In the genomic region with DNA sequence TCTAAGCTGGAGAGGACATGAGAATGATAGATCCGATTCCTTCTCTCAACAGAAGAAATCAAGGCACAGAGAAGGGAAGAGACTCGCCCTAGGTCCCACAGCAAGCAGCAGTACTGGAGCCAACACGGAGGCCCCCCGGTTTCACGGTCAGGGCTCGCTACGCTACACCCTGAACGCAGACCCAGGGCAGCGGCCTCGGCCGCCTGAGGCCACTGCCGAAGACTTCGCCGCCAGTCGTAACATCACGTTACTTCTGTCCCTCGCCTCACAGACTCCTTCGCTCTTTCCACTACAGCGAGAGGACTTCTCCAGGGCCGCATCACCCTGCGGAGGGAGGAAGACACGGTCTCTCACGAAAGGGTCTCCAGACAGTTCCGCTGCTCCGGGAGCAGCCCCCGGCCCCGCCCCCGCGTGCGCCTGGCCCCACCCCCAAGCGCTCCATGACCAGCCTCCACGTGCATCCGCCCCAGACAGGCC, we compare ENCODE assay signal across 8 cellular contexts. TPM values are rescaled to one million over a fixed set of nuclear protein-coding genes. Genes with fewer than 3 reads are reported as not detected.
A peak's percentile ranks its signal among the peaks of the same experiment; 100 is the strongest.
DNase-seq lines count a peak whose midpoint lies in the region; ATAC-seq and TF ChIP-seq lines count a peak whose summit lies in the region.

No MANE protein-coding gene starts in this region.

- ATAC-seq in GM19328 (IDR thresholded peaks at IDR 0.05; ENCODE audit: unreplicated experiment) (peak; percentile 9), HG03108 (IDR thresholded peaks at IDR 0.05; ENCODE audit: unreplicated experiment) (peak; percentile 5)

- H3K9me3 ChIP-seq in adipocyte (ENCODE audit: control insufficient read depth, low read length) (no peaks in the 10 kb centered on the region), liver (ENCODE audit: control insufficient read depth in 4 of 4, low read length in 3 of 4) (no peaks in the 10 kb centered on the region)

- WGBS in liver: 5% methylated on average over 33 of the region's 33 CpGs

- peaks cover 10% of the 10 kb centered on the region for H3K4me1 Mint-ChIP-seq in type B pancreatic cell (ENCODE audit: unreplicated experiment)

- H3K27me3 ChIP-seq in adipocyte (replicated peaks; ENCODE audit: control insufficient read depth, insufficient read depth, low read length) (no peaks in the 10 kb centered on the region), liver (ENCODE audit: control insufficient read depth in 4 of 4, insufficient read depth in 4 of 4, low read length in 3 of 4) (no peaks in the 10 kb centered on the region)

- peaks cover 13% of the 10 kb centered on the region for H3K4me1 ChIP-seq in adipocyte (ENCODE audit: control insufficient read depth, insufficient read depth, low read length)
- peaks cover 0 to 10% (median 5%) of the 10 kb centered on the region in 4 donors for H3K4me1 ChIP-seq in liver (ENCODE audit: control insufficient read depth in 4 of 4, insufficient read depth in 4 of 4, low read length in 3 of 4)

- H3K36me3 ChIP-seq in adipocyte (ENCODE audit: control insufficient read depth, insufficient read depth, low read length, severe bottlenecking) (no peaks in the 10 kb centered on the region), liver (ENCODE audit: control insufficient read depth in 4 of 4, insufficient read depth in 3 of 4, low read depth in 1 of 4, low read length in 3 of 4) (no peaks in the 10 kb centered on the region)

- H3K36me3 Mint-ChIP-seq in type B pancreatic cell: no peaks in the 10 kb centered on the region

- H3K4me3 ChIP-seq in adipocyte (ENCODE audit: low read length) (peak overlapping the region; percentile 87), liver (ENCODE audit: low read depth in 1 of 3, low read length in 3 of 3) (peak overlapping the region; percentile 70 to 77 (median 76))

- TF ChIP-seq RAD21 in liver (IDR thresholded peaks at IDR 0.05): no peak

- H3K9ac ChIP-seq in adipocyte (ENCODE audit: low read length) (peak overlapping the region; percentile 82), liver (ENCODE audit: low read depth in 1 of 2, low read length in 2 of 2) (no peak overlapping the region)

- H3K9me3 Mint-ChIP-seq in type B pancreatic cell: no peaks in the 10 kb centered on the region

- peaks cover 10% of the 10 kb centered on the region for H3K27me3 Mint-ChIP-seq in type B pancreatic cell

- DNase-seq in adipocyte (ENCODE audit: low read depth) (no peak), type B pancreatic cell (ENCODE audit: extremely low spot score, unreplicated experiment) (no peak), nucleus accumbens (lab: John Stamatoyannopoulos, UW) (no peak), C1 segment of cervical spinal cord (lab: John Stamatoyannopoulos, UW) (no peak)
- DNase-seq in activated CD8-positive, alpha-beta memory T cell treated with anti-CD3 and anti-CD28 coated beads, Interleukin-2, amount 50 U/mL, for 4 hours: no peak

- H3K27ac ChIP-seq in liver (ENCODE audit: low read depth in 1 of 2, low read length in 2 of 2): no peak overlapping the region

- H3K4me3 Mint-ChIP-seq in type B pancreatic cell: peak overlapping the region; percentile 98

- peak overlapping the region; percentile 96 for H3K27ac Mint-ChIP-seq in type B pancreatic cell

- TF ChIP-seq CTCF in liver (IDR thresholded peaks at IDR 0.05; ENCODE audit: low read depth, low read length, missing input control) (no peak), type B pancreatic cell (conservative IDR thresholded peaks at IDR 0.05) (no peak)

TF ChIP-seq in liver, 16 proteins besides CTCF, POLR2A, EP300 and RAD21:
- TF ChIP-seq YY1 (IDR thresholded peaks at IDR 0.05): no peak
- no peak for TF ChIP-seq NR2F2 (IDR thresholded peaks at IDR 0.05)
- no peak for TF ChIP-seq JUND (IDR thresholded peaks at IDR 0.05)

RNA-seq across cellular contexts. Expression of a gene that starts 0.4 kb away (rescaled TPM):
- total RNA-seq in liver: 10 to 100 TPM in 1 of 2 donors, 1 to 10 TPM in 1; 3.5 to 11.0 TPM
- polyA plus RNA-seq in liver: 1 to 10 TPM; 4.1 to 8.1 TPM
- total RNA-seq in type B pancreatic cell (ENCODE audit: low replicate concordance): 11.0 and 17.9 TPM in 2 replicates

RNA-seq across cellular contexts. Expression of a gene that starts 32.0 kb away (rescaled TPM):
- 10 to 100 TPM in 1 of 2 donors, 1 to 10 TPM in 1; 3.2 to 23.2 TPM for total RNA-seq in liver
- polyA plus RNA-seq in liver: 1 to 10 TPM; 1.1 to 1.8 TPM
- 4.5 and 5.8 TPM in 2 replicates for total RNA-seq in type B pancreatic cell (ENCODE audit: low replicate concordance)
